In the genomic region with DNA sequence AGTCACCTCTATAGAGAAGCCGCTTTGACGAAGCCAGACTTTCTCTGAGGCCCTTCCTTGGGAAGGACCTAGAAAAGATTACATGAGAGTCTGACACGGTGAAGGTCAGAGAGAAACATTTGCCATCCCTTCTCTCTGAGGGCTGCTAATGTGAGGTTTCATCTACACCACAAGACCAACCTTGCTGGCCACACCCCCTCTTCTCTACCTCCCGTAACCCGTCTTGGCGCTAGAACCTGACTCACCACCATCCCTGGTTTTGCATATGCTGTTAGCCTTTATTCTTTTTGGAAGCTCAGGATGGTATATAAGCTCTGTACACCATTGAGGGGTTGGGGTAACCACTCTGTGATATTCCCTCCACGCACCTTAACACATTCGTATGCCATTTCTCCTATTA, we compare ENCODE assay signal across 7 cellular contexts.
"Had no signal": no experiment of that assay in that cellular context is flagged by ENCODE, and none has a peak within 500 bp of the region (broad histone marks: within the 10 kb centered on the region; RNA-seq: fewer than 3 reads in every experiment).

No MANE protein-coding gene starts in this region.

- DNase-seq: IMR-90, KBM-7, KG1 had no signal

- ATAC-seq: HepG2, K562 had no signal

- H3K4me2 ChIP-seq: KMS-11 had no signal

- H3K9ac ChIP-seq: KMS-11 had no signal

- H3K27ac ChIP-seq: HL-60, KMS-11 had no signal

- H3K4me3 ChIP-seq: K562 had no signal
